ENCODE assay signal across 26 cellular contexts in the genomic region with DNA sequence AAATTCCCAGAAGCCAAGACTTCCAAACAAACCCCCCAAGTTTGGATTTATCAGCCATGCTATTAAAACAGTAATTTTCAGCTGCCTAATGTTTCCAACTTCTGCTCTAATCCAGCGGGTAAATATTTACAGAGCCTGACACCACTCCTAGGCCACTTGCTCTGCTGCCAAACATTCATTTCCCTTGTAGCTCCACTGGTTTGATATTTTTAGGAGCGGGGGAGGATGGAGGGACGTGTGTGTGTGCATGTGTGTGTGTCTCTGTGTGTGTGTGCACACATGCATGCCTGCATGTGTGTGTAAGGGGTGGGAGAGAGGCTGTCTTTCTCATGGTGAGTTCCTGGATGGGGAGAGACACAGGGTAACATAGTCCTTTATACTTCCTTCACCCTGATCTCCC.
DNase-seq lines count a peak whose midpoint lies in the region; ATAC-seq, FAIRE-seq and TF ChIP-seq lines count a peak whose summit lies in the region.
"Had no signal": no experiment of that assay in that cellular context is flagged by ENCODE, and none has a peak within 500 bp of the region (broad histone marks: within the 10 kb centered on the region; RNA-seq: fewer than 3 reads in every experiment).

No MANE protein-coding gene starts in this region.

- peaks cover 1% of the 10 kb centered on the region for H3K27me3 Mint-ChIP-seq in activated T-helper 2 cell treated with anti-CD3 and anti-CD28 coated beads, Interferon-gamma antibody, Interleukin-2, Interleukin-4, amounts not matched to agents 10 μg/mL and 5 μg/mL and 100 μg/mL, durations not matched to agents 14 hours and 24 hours and 36 hours (ENCODE audit: low read depth)
- H3K27me3 Mint-ChIP-seq: activated CD4-positive, alpha-beta T cell treated with anti-CD3 and anti-CD28 coated beads, Interleukin-2, amount 10 ng/mL, durations not matched to agents 24 days and 14 days; stimulated activated naive CD8-positive, alpha-beta T cell treated with anti-CD3 and anti-CD28 coated beads, Interleukin-15, Interleukin-2, amounts not matched to agents 100 ng/mL and 50 ng/mL, for 24 hours had no signal

- no peak overlapping the region for H3K27ac Mint-ChIP-seq in activated T-helper 2 cell treated with anti-CD3 and anti-CD28 coated beads, Interferon-gamma antibody, Interleukin-2, Interleukin-4, amounts not matched to agents 10 μg/mL and 5 μg/mL and 100 μg/mL, durations not matched to agents 14 hours and 24 hours and 36 hours
- H3K27ac Mint-ChIP-seq: activated CD4-positive, alpha-beta T cell treated with anti-CD3 and anti-CD28 coated beads, Interleukin-2, amount 10 ng/mL, durations not matched to agents 24 days and 14 days; CD14-positive monocyte; stimulated activated naive CD8-positive, alpha-beta T cell treated with anti-CD3 and anti-CD28 coated beads, Interleukin-15, Interleukin-2, amounts not matched to agents 100 ng/mL and 50 ng/mL, for 24 hours had no signal

- BruUV-seq in A673 (replicated peaks; lab: Mats Ljungman, UMichigan), result no TSS peak

- H3K4me3 ChIP-seq in MG63 (no peak overlapping the region), right cardiac atrium (ENCODE audit: low read length) (no peak overlapping the region), pancreas (no peak overlapping the region), brain microvascular endothelial cell (ENCODE audit: low read depth, low read length) (no peak overlapping the region), A673 (ENCODE audit: low read depth, low read length, poor library complexity, severe bottlenecking) (no peak overlapping the region)
- H3K4me3 ChIP-seq: breast epithelium, SK-N-MC, thyroid gland had no signal

- no peak for FAIRE-seq in pancreas (lab: Jason Lieb, UNC)
- FAIRE-seq: colon, GM12892 had no signal

- DNase-seq in MG63 (peak; percentile 14), NCI-H748 treated with DMSO at 0.1 percent for 48 hours (lab: John Stamatoyannopoulos, UW) (peak; percentile 2), right cardiac atrium (no peak), pancreas (peak in 3 of 6 donors; percentile 21 to 32 (median 21)), brain microvascular endothelial cell (no peak), A673 (ENCODE audit: low spot score) (no peak)
- no peak for DNase-seq in activated T-helper 2 cell treated with anti-CD3 and anti-CD28 coated beads, Interferon-gamma antibody, Interleukin-2, Interleukin-4, amounts not matched to agents 10 μg/mL and 5 μg/mL and 100 μg/mL, durations not matched to agents 14 hours and 24 hours and 36 hours (ENCODE audit: low spot score)
- DNase-seq: activated CD4-positive, alpha-beta T cell treated with anti-CD3 and anti-CD28 coated beads, Interleukin-2, amount 10 ng/mL, durations not matched to agents 24 days and 14 days; activated naive CD4-positive, alpha-beta T cell; activated T-cell treated with anti-CD3 and anti-CD28 coated beads, Interleukin-2, amount 50 U/mL, for 4 hours; Calu3; EL; H7; naive thymus-derived CD8-positive, alpha-beta T cell; NCI-H1436; NCI-H524; retina; RPMI8226; T-helper 2 cell had no signal

- H3K27ac ChIP-seq in right cardiac atrium (ENCODE audit: low read length) (no peak overlapping the region), pancreas (no peak overlapping the region), brain microvascular endothelial cell (no peak overlapping the region), A673 (ENCODE audit: low read depth, low read length, poor library complexity, severe bottlenecking) (no peak overlapping the region)
- H3K27ac ChIP-seq: breast epithelium, SK-N-MC, thyroid gland had no signal

- CTCF ChIA-PET in A673 (lab: Charles Lee), result interaction anchor here (1.3 kb wide), 1 partner anchor 453 kb away, joined by 4 read pairs; no protein-coding TSS in a partner anchor

- no peaks in the 10 kb centered on the region for H3K9me3 ChIP-seq in MG63
- no peaks in the 10 kb centered on the region for H3K9me3 ChIP-seq in right cardiac atrium (ENCODE audit: control insufficient read depth, low read length)
- H3K9me3 ChIP-seq in pancreas, result no peaks in the 10 kb centered on the region
- no peaks in the 10 kb centered on the region for H3K9me3 ChIP-seq in A673 (ENCODE audit: low read depth, low read length, poor library complexity, severe bottlenecking)
- H3K9me3 ChIP-seq: breast epithelium, thyroid gland had no signal

- H3K36me3 ChIP-seq in MG63 (no peaks in the 10 kb centered on the region), pancreas (no peaks in the 10 kb centered on the region), brain microvascular endothelial cell (replicated peaks) (no peaks in the 10 kb centered on the region), A673 (ENCODE audit: insufficient read depth, low read length, poor library complexity, severe bottlenecking) (no peaks in the 10 kb centered on the region)
- H3K36me3 ChIP-seq: breast epithelium, thyroid gland had no signal

- H3K4me1 ChIP-seq in right cardiac atrium (ENCODE audit: control insufficient read depth, insufficient read depth, low read length), result peaks cover 3% of the 10 kb centered on the region
- peaks cover 0 to 8% (median 3%) of the 10 kb centered on the region in 3 donors for H3K4me1 ChIP-seq in pancreas
- H3K4me1 ChIP-seq in A673 (ENCODE audit: insufficient read depth, low read length, poor library complexity, severe bottlenecking), result peaks cover 56% of the 10 kb centered on the region
- H3K4me1 ChIP-seq: breast epithelium had no signal

- intact Hi-C loops in right cardiac atrium (cut with DNase I) (loop anchor here in 2 of 4 donors (10.0 kb wide), 3 partner anchors 126 to 456 kb away; a partner anchor contains a TSS), pancreas (cut with DNase I) (loop anchor here in 2 of 3 donors (5.0 to 10.0 kb wide), 2 partner anchors 186 to 454 kb away; a partner anchor contains a TSS), A673 (cut with micrococcal nuclease; ENCODE audit: unreplicated experiment) (loop anchor here (10.0 kb wide), 2 partner anchors 126 to 1086 kb away; no protein-coding TSS in a partner anchor)
- intact Hi-C loops in activated T-helper 2 cell treated with anti-CD3 and anti-CD28 coated beads, Interferon-gamma antibody, Interleukin-2, Interleukin-4, amounts not matched to agents 10 μg/mL and 5 μg/mL and 100 μg/mL, durations not matched to agents 14 hours and 24 hours and 36 hours (cut with micrococcal nuclease), result no loop called here

- POLR2A ChIA-PET in A673 (lab: Charles Lee; ENCODE audit: low non-redundant PET), result no interaction called here

- in situ Hi-C loops in brain microvascular endothelial cell (cut with HindIII; ENCODE audit: low pct_ligation_motif_present, low sequenced_read_pairs), result no loop called here

- 11% methylated on average over 3 of the region's 3 CpGs for WGBS in right cardiac atrium
- 2 to 7% methylated on average over 3 of the region's 3 CpGs for WGBS in pancreas, 2 donors

- H3K9me3 Mint-ChIP-seq in activated T-helper 2 cell treated with anti-CD3 and anti-CD28 coated beads, Interferon-gamma antibody, Interleukin-2, Interleukin-4, amounts not matched to agents 10 μg/mL and 5 μg/mL and 100 μg/mL, durations not matched to agents 14 hours and 24 hours and 36 hours, result no peaks in the 10 kb centered on the region
- H3K9me3 Mint-ChIP-seq: activated CD4-positive, alpha-beta T cell treated with anti-CD3 and anti-CD28 coated beads, Interleukin-2, amount 10 ng/mL, durations not matched to agents 24 days and 14 days; activated T-cell treated with anti-CD3 and anti-CD28 coated beads, Interleukin-2, amount 50 U/mL, for 4 hours; CD14-positive monocyte; naive thymus-derived CD8-positive, alpha-beta T cell; stimulated activated naive CD8-positive, alpha-beta T cell treated with anti-CD3 and anti-CD28 coated beads, Interleukin-15, Interleukin-2, amounts not matched to agents 100 ng/mL and 50 ng/mL, for 24 hours had no signal

- ATAC-seq in right cardiac atrium (peak; percentile 22 to 58), pancreas (peak; percentile 74 to 89 (median 84))
- ATAC-seq: activated T-cell treated with anti-CD3 and anti-CD28 coated beads, Interleukin-2, amount 50 U/mL, for 4 hours; naive thymus-derived CD8-positive, alpha-beta T cell had no signal

- TF ChIP-seq CTCF in pancreas (IDR thresholded peaks at IDR 0.05), result no peak
- no peak for TF ChIP-seq CTCF in brain microvascular endothelial cell (IDR thresholded peaks at IDR 0.05; ENCODE audit: low read depth, low read length, missing control alignments)
- TF ChIP-seq CTCF in A673 (conservative IDR thresholded peaks at IDR 0.05; ENCODE audit: low read depth, low read length), result no peak

- no peaks in the 10 kb centered on the region for H3K36me3 Mint-ChIP-seq in activated T-helper 2 cell treated with anti-CD3 and anti-CD28 coated beads, Interferon-gamma antibody, Interleukin-2, Interleukin-4, amounts not matched to agents 10 μg/mL and 5 μg/mL and 100 μg/mL, durations not matched to agents 14 hours and 24 hours and 36 hours (ENCODE audit: low read depth)
- H3K36me3 Mint-ChIP-seq: CD14-positive monocyte; naive thymus-derived CD8-positive, alpha-beta T cell had no signal

- H3K27me3 ChIP-seq in MG63 (no peaks in the 10 kb centered on the region), right cardiac atrium (ENCODE audit: control insufficient read depth, insufficient read depth) (no peaks in the 10 kb centered on the region), pancreas (peaks cover 0 to 8% (median 0%) of the 10 kb centered on the region in 4 donors), brain microvascular endothelial cell (replicated peaks) (no peaks in the 10 kb centered on the region), A673 (replicated peaks; ENCODE audit: insufficient read depth, low read depth, low read length, poor library complexity) (no peaks in the 10 kb centered on the region)
- H3K27me3 ChIP-seq: thyroid gland had no signal

- no peaks in the 10 kb centered on the region for H3K4me1 Mint-ChIP-seq in activated T-helper 2 cell treated with anti-CD3 and anti-CD28 coated beads, Interferon-gamma antibody, Interleukin-2, Interleukin-4, amounts not matched to agents 10 μg/mL and 5 μg/mL and 100 μg/mL, durations not matched to agents 14 hours and 24 hours and 36 hours (ENCODE audit: low read depth)
- H3K4me1 Mint-ChIP-seq: activated CD4-positive, alpha-beta T cell treated with anti-CD3 and anti-CD28 coated beads, Interleukin-2, amount 10 ng/mL, durations not matched to agents 24 days and 14 days; naive thymus-derived CD8-positive, alpha-beta T cell had no signal

- no peak overlapping the region for H3K4me3 Mint-ChIP-seq in activated T-helper 2 cell treated with anti-CD3 and anti-CD28 coated beads, Interferon-gamma antibody, Interleukin-2, Interleukin-4, amounts not matched to agents 10 μg/mL and 5 μg/mL and 100 μg/mL, durations not matched to agents 14 hours and 24 hours and 36 hours (ENCODE audit: low read depth)
- H3K4me3 Mint-ChIP-seq: activated CD4-positive, alpha-beta T cell treated with anti-CD3 and anti-CD28 coated beads, Interleukin-2, amount 10 ng/mL, durations not matched to agents 24 days and 14 days; activated T-cell treated with anti-CD3 and anti-CD28 coated beads, Interleukin-2, amount 50 U/mL, for 4 hours; CD14-positive monocyte; naive thymus-derived CD8-positive, alpha-beta T cell; stimulated activated naive CD8-positive, alpha-beta T cell treated with anti-CD3 and anti-CD28 coated beads, Interleukin-15, Interleukin-2, amounts not matched to agents 100 ng/mL and 50 ng/mL, for 24 hours had no signal

Comparison
In these comparisons a context has a peak if more than half of its experiments do, and no peak if none do; other contexts are left out.
1. DNase-seq: peak in MG63 (single experiment) and NCI-H748 treated with DMSO at 0.1 percent for 48 hours (single experiment); none in right cardiac atrium (0 of 3), activated T-helper 2 cell treated with anti-CD3 and anti-CD28 coated beads, Interferon-gamma antibody, Interleukin-2, Interleukin-4, amounts not matched to agents 10 μg/mL and 5 μg/mL and 100 μg/mL, durations not matched to agents 14 hours and 24 hours and 36 hours (single experiment), brain microvascular endothelial cell (single experiment) and A673 (single experiment).